Comparison of ENCODE assay signal across 15 cellular contexts in the genomic region with DNA sequence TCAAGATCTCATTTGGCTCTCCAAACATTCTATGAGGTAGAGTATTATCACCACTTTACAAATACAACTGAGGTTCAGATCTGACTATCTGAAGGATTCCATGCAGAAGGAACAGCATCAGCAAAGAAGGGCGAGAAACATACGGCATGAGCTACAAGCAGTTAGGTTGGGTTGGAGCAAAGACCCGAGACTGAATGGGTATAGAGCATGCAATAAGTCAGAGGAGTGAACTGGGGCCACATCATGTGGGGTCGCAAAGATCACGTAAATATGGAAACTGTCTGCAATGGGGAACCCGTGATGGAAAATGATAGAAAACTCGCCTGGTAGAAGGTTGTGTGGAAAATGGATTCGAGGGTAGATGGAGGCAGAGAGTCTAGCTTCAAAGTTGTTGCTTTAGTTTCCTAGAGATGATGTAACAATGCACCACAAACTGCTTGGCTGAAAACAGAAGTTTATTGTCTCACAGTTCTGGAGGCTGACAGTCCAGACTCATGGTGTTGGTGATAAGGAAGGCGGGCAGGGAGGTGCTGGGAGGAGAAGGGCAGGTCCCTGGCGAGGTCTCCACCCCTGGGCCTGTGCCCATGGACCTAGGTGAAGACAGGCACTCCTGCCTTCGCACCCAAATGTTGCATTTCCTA.
"Had no signal": no experiment of that assay in that cellular context is flagged by ENCODE, and none has a peak within 500 bp of the region (broad histone marks: within the 10 kb centered on the region; RNA-seq: fewer than 3 reads in every experiment).

No MANE protein-coding gene starts in this region.

- H3K27ac ChIP-seq: coronary artery, thyroid gland, uterus had no signal

- H3K36me3 ChIP-seq: thyroid gland, uterus had no signal

- H3K9me3 Mint-ChIP-seq: activated naive CD8-positive, alpha-beta T cell treated with anti-CD3 and anti-CD28 coated beads, Interleukin-2, amount 50 U/mL, for 24 hours; immature natural killer cell; nephron progenitor cell; stimulated activated naive CD8-positive, alpha-beta T cell treated with anti-CD3 and anti-CD28 coated beads, Interleukin-15, amount 100 ng/mL, for 72 hours; WTC11 had no signal

- ATAC-seq: activated naive CD8-positive, alpha-beta T cell treated with anti-CD3 and anti-CD28 coated beads, Interleukin-2, amount 50 U/mL, for 24 hours; left lobe of liver had no signal

- H3K36me3 Mint-ChIP-seq: immature natural killer cell, WTC11 had no signal

- H3K9me3 ChIP-seq: thyroid gland, uterus had no signal

- DNase-seq: activated CD8-positive, alpha-beta memory T cell treated with anti-CD3 and anti-CD28 coated beads for 24 hours; activated naive CD4-positive, alpha-beta T cell treated with Interleukin-2 at 50 U/mL for 16 hours; activated naive CD8-positive, alpha-beta T cell treated with anti-CD3 and anti-CD28 coated beads, Interleukin-2, amount 50 U/mL, for 24 hours; effector CD8-positive, alpha-beta T cell; immature natural killer cell; mesenchymal stem cell; nephron progenitor cell; stimulated activated CD4-positive, alpha-beta T cell treated with anti-CD3 and anti-CD28 coated beads, Interleukin-4, amount 100 ng/mL, for 24 hours; stimulated activated naive CD8-positive, alpha-beta T cell treated with anti-CD3 and anti-CD28 coated beads, Interleukin-15, amount 100 ng/mL, for 72 hours; T1000; thyroid gland; uterus had no signal

- H3K4me3 ChIP-seq: coronary artery, thyroid gland, uterus had no signal

- H3K27me3 ChIP-seq: thyroid gland, uterus had no signal

- H3K27me3 Mint-ChIP-seq: activated naive CD8-positive, alpha-beta T cell treated with anti-CD3 and anti-CD28 coated beads, Interleukin-2, amount 50 U/mL, for 24 hours; stimulated activated naive CD8-positive, alpha-beta T cell treated with anti-CD3 and anti-CD28 coated beads, Interleukin-15, amount 100 ng/mL, for 72 hours had no signal

- H3K4me1 ChIP-seq: thyroid gland, uterus had no signal

- H3K4me3 Mint-ChIP-seq: activated naive CD8-positive, alpha-beta T cell treated with anti-CD3 and anti-CD28 coated beads, Interleukin-2, amount 50 U/mL, for 24 hours; immature natural killer cell; nephron progenitor cell; stimulated activated naive CD8-positive, alpha-beta T cell treated with anti-CD3 and anti-CD28 coated beads, Interleukin-15, amount 100 ng/mL, for 72 hours; WTC11 had no signal

- H3K27ac Mint-ChIP-seq: activated naive CD8-positive, alpha-beta T cell treated with anti-CD3 and anti-CD28 coated beads, Interleukin-2, amount 50 U/mL, for 24 hours; immature natural killer cell; nephron progenitor cell; stimulated activated naive CD8-positive, alpha-beta T cell treated with anti-CD3 and anti-CD28 coated beads, Interleukin-15, amount 100 ng/mL, for 72 hours; WTC11 had no signal

- H3K4me1 Mint-ChIP-seq: activated naive CD8-positive, alpha-beta T cell treated with anti-CD3 and anti-CD28 coated beads, Interleukin-2, amount 50 U/mL, for 24 hours; immature natural killer cell; stimulated activated naive CD8-positive, alpha-beta T cell treated with anti-CD3 and anti-CD28 coated beads, Interleukin-15, amount 100 ng/mL, for 72 hours had no signal
